In the genomic region with DNA sequence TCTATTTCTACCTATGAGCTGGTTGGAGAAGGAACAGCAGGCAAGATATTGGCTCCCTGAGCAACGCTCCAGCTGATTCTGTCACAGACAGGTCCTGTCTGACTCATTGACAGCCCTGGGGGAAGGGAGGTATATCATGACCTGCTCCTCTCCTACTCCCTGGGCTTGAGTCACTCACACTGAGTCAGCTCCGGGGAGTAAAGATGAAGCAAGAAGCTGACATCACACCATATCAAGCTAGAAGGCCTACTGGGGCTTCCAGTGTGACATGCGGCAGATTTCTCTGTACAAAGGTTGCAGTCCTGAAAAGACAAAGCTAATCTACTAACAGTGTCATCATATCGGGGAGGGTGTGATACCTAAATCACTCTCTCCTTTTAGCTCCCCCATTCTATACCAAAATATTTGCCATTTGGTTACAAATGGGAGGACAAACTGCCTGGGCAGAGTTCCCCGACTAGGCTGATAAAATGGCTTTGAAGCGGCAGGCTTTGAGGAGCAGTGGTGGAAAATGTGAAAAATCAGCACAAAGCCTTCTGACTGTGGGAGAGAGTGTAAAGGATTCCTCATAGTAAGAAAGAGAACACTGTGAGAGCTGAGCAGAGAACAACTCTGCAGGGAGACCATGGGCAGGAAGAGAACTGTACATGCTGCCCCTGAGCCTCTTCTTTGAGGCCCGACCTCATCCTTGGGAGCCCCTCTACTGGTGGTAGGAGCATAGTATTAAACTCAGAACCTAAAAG, we compare ENCODE assay signal across 1 cellular context.
TF ChIP-seq lines count a peak whose summit lies in the region.

No MANE protein-coding gene starts in this region.

TF ChIP-seq in endothelial cell of umbilical vein, 7 proteins besides CTCF, POLR2A, EP300 and RAD21:
- TF ChIP-seq FOS (IDR thresholded peaks at IDR 0.05; ENCODE audit: borderline replicate concordance, insufficient read depth, low read length), result peak; percentile 99
- TF ChIP-seq JUN (IDR thresholded peaks at IDR 0.05; ENCODE audit: borderline replicate concordance, insufficient read depth, insufficient read length, low read depth), result peak; percentile 88
- TF ChIP-seq EZH2 (IDR thresholded peaks at IDR 0.05; ENCODE audit: borderline replicate concordance, low read depth, low read length, severe bottlenecking), result no peak
- no peak for TF ChIP-seq GATA2 (IDR thresholded peaks at IDR 0.05; ENCODE audit: insufficient read depth, insufficient read length, low read depth, low read length)
- TF ChIP-seq MYC (IDR thresholded peaks at IDR 0.05; ENCODE audit: low read depth, low read length), result no peak
- TF ChIP-seq, protein P1, sequence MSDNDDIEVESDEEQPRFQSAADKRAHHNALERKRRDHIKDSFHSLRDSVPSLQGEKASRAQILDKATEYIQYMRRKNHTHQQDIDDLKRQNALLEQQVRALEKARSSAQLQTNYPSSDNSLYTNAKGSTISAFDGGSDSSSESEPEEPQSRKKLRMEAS (IDR thresholded peaks at IDR 0.05; ENCODE audit: insufficient read depth, insufficient read length), result no peak
- peak; percentile 73 for TF ChIP-seq POLR2AphosphoS5 (IDR thresholded peaks at IDR 0.05; ENCODE audit: insufficient read depth, low read depth, low read length)
